28 cellular contexts compared by ENCODE assay signal in the genomic region with DNA sequence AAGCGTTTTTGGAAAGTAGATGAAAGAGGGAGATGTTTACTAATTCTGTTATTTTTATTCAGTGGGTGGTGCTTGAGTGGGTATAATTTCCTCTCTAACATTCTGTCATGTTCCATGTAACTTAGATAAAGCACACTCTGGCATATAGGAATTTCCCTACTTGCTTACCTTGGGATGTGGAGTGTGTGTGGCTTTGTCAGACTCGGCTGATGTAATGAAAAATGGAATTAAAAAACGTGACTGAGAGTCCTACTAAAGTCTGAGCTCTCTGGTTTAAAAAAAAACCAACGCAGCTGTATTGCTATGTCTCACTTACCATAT.
DNase-seq lines count a peak whose midpoint lies in the region; ATAC-seq and TF ChIP-seq lines count a peak whose summit lies in the region.
"Had no signal": no experiment of that assay in that cellular context is flagged by ENCODE, and none has a peak within 500 bp of the region (broad histone marks: within the 10 kb centered on the region; RNA-seq: fewer than 3 reads in every experiment).

No MANE protein-coding gene starts in this region.

- peaks cover 6% of the 10 kb centered on the region for H4K20me1 ChIP-seq in hepatocyte (ENCODE audit: insufficient read depth, poor library complexity, severe bottlenecking)

- 57% methylated on average over 4 of the region's 4 CpGs for WGBS in hepatocyte (ENCODE audit: low lambda C conversion rate, missing lambda C conversion rate)

- H3K4me2 ChIP-seq in hepatocyte, result peak overlapping the region; percentile 13

- H3K4me1 ChIP-seq in cardiac muscle cell (ENCODE audit: low read depth), result peaks cover 35% of the 10 kb centered on the region
- peaks cover 0 to 26% of the 10 kb centered on the region in 2 donors for H3K4me1 ChIP-seq in right atrium auricular region
- H3K4me1 ChIP-seq in hepatocyte (ENCODE audit: insufficient read depth), result peaks cover 16% of the 10 kb centered on the region

- H3K9me2 ChIP-seq in hepatocyte (replicated peaks; ENCODE audit: insufficient read depth), result no peaks in the 10 kb centered on the region

- H3K4me3 ChIP-seq in cardiac muscle cell, result no peak overlapping the region
- no peak overlapping the region for H3K4me3 ChIP-seq in right atrium auricular region
- no peak overlapping the region for H3K4me3 ChIP-seq in hepatocyte
- H3K4me3 ChIP-seq in MG63, result no peak overlapping the region
- H3K4me3 ChIP-seq: psoas muscle, SJSA1 had no signal

- TF ChIP-seq CTCF in cardiac muscle cell (IDR thresholded peaks at IDR 0.05; ENCODE audit: low read depth, low read length), result no peak
- no peak for TF ChIP-seq CTCF in right atrium auricular region (IDR thresholded peaks at IDR 0.05)
- TF ChIP-seq CTCF in WTC11 (IDR thresholded peaks at IDR 0.05), result no peak
- no peak for TF ChIP-seq CTCF in hepatocyte (IDR thresholded peaks at IDR 0.05; ENCODE audit: poor library complexity)

- peaks cover 86% of the 10 kb centered on the region for H3K4me1 Mint-ChIP-seq in WTC11
- peaks cover 87% of the 10 kb centered on the region for H3K4me1 Mint-ChIP-seq in stimulated activated naive CD8-positive, alpha-beta T cell treated with anti-CD3 and anti-CD28 coated beads, Interleukin-15, amount 100 ng/mL, for 72 hours

- ATAC-seq in WTC11, result no peak
- ATAC-seq in stimulated activated naive CD8-positive, alpha-beta T cell treated with anti-CD3 and anti-CD28 coated beads, Interleukin-15, amount 100 ng/mL, for 72 hours, result peak; percentile 22
- ATAC-seq: foreskin keratinocyte, HCT116, left colon, psoas muscle had no signal

- no peak overlapping the region for H2AFZ ChIP-seq in hepatocyte

- H3K9me3 ChIP-seq in cardiac muscle cell (ENCODE audit: low read depth) (no peaks in the 10 kb centered on the region), right atrium auricular region (no peaks in the 10 kb centered on the region), hepatocyte (ENCODE audit: low read depth) (no peaks in the 10 kb centered on the region), MG63 (no peaks in the 10 kb centered on the region)
- H3K9me3 ChIP-seq: psoas muscle, SJSA1 had no signal

- no peaks in the 10 kb centered on the region for H3K9me3 Mint-ChIP-seq in WTC11
- H3K9me3 Mint-ChIP-seq in stimulated activated naive CD8-positive, alpha-beta T cell treated with anti-CD3 and anti-CD28 coated beads, Interleukin-15, amount 100 ng/mL, for 72 hours, result no peaks in the 10 kb centered on the region
- H3K9me3 Mint-ChIP-seq: activated naive CD4-positive, alpha-beta T cell treated with anti-CD3 and anti-CD28 coated beads, Interleukin-2, amount 10 ng/mL, durations not matched to agents 7 days and 5 days; T-helper 1 cell treated with Interleukin-12 subunit alpha and Interleukin-12 subunit beta and Interleukin-4 antibody, amounts not matched to agents 30 μg/mL and 1 μg/mL, for 36 hours; type B pancreatic cell had no signal

- peak overlapping the region; percentile 81; the same call in 1 of the 2 replicates for H3K27ac Mint-ChIP-seq in WTC11
- no peak overlapping the region for H3K27ac Mint-ChIP-seq in stimulated activated naive CD8-positive, alpha-beta T cell treated with anti-CD3 and anti-CD28 coated beads, Interleukin-15, amount 100 ng/mL, for 72 hours
- H3K27ac Mint-ChIP-seq: T-helper 1 cell treated with Interleukin-12 subunit alpha and Interleukin-12 subunit beta and Interleukin-4 antibody, amounts not matched to agents 30 μg/mL and 1 μg/mL, for 36 hours had no signal

- H3K4me3 Mint-ChIP-seq in WTC11, result no peak overlapping the region
- peak overlapping the region; percentile 29 to 79 for H3K4me3 Mint-ChIP-seq in stimulated activated naive CD8-positive, alpha-beta T cell treated with anti-CD3 and anti-CD28 coated beads, Interleukin-15, amount 100 ng/mL, for 72 hours
- H3K4me3 Mint-ChIP-seq: activated naive CD4-positive, alpha-beta T cell treated with anti-CD3 and anti-CD28 coated beads, Interleukin-2, amount 10 ng/mL, durations not matched to agents 7 days and 5 days; T-helper 1 cell treated with Interleukin-12 subunit alpha and Interleukin-12 subunit beta and Interleukin-4 antibody, amounts not matched to agents 30 μg/mL and 1 μg/mL, for 36 hours had no signal

- no peaks in the 10 kb centered on the region for H3K27me3 Mint-ChIP-seq in WTC11 (ENCODE audit: low read depth)
- no peaks in the 10 kb centered on the region for H3K27me3 Mint-ChIP-seq in stimulated activated naive CD8-positive, alpha-beta T cell treated with anti-CD3 and anti-CD28 coated beads, Interleukin-15, amount 100 ng/mL, for 72 hours
- H3K27me3 Mint-ChIP-seq: activated naive CD4-positive, alpha-beta T cell treated with anti-CD3 and anti-CD28 coated beads, Interleukin-2, amount 10 ng/mL, durations not matched to agents 7 days and 5 days; type B pancreatic cell had no signal

- H3K36me3 ChIP-seq in cardiac muscle cell (no peaks in the 10 kb centered on the region), right atrium auricular region (no peaks in the 10 kb centered on the region), hepatocyte (replicated peaks; ENCODE audit: insufficient read depth, low read depth) (no peaks in the 10 kb centered on the region), MG63 (no peaks in the 10 kb centered on the region)
- H3K36me3 ChIP-seq: SJSA1 had no signal

- H3K79me2 ChIP-seq in hepatocyte, result peaks cover 85% of the 10 kb centered on the region

- H3K36me3 Mint-ChIP-seq in WTC11, result no peaks in the 10 kb centered on the region
- H3K36me3 Mint-ChIP-seq: type B pancreatic cell had no signal

- CTCF ChIA-PET in WTC11 (lab: Charles Lee), result no interaction called here

- POLR2A ChIA-PET in WTC11 (lab: Charles Lee), result interaction anchor here (0.6 to 0.7 kb wide), 4 partner anchors 65 to 247 kb away, joined by 3 to 5 read pairs (median 4); no protein-coding TSS in a partner anchor

- DNase-seq in cardiac muscle cell (ENCODE audit: low read depth in 1 of 2, low spot score in 1 of 2) (peak in 1 of 2 donors; percentile 35), right atrium auricular region (ENCODE audit: low spot score) (no peak), WTC11 (ENCODE audit: low spot score) (no peak), hepatocyte (ENCODE audit: low spot score) (no peak), substantia nigra (lab: John Stamatoyannopoulos, UW) (no peak), MG63 (no peak), NCI-H748 (lab: John Stamatoyannopoulos, UW; ENCODE audit: unreplicated experiment) (no peak)
- no peak for DNase-seq in stimulated activated naive CD8-positive, alpha-beta T cell treated with anti-CD3 and anti-CD28 coated beads, Interleukin-15, amount 100 ng/mL, for 72 hours
- DNase-seq: activated CD4-positive, alpha-beta T cell treated with anti-CD3 and anti-CD28 coated beads for 4 hours; activated naive CD4-positive, alpha-beta T cell treated with anti-CD3 and anti-CD28 coated beads, Interleukin-2, amount 10 ng/mL, durations not matched to agents 7 days and 5 days; activated T-cell treated with anti-CD3 and anti-CD28 coated beads, Interleukin-2, amount 50 U/mL, for 48 hours; anterior cingulate cortex; C1 segment of cervical spinal cord; cortex of kidney; foreskin keratinocyte; hippocampal formation; KBM-7; left colon; mammary epithelial cell; NCI-H2029 treated with DMSO at 0.1 percent for 48 hours; NCI-H345; NCI-H748 treated with DMSO at 0.1 percent for 48 hours; nucleus accumbens; psoas muscle had no signal

- H3K27ac ChIP-seq in cardiac muscle cell (peak overlapping the region; percentile 2), right atrium auricular region (no peak overlapping the region), hepatocyte (no peak overlapping the region), substantia nigra (ENCODE audit: low read depth, low read length, poor library complexity, severe bottlenecking) (no peak overlapping the region)
- H3K27ac ChIP-seq: foreskin keratinocyte, SJSA1 had no signal

- H3K27me3 ChIP-seq in cardiac muscle cell (no peaks in the 10 kb centered on the region), right atrium auricular region (no peaks in the 10 kb centered on the region), hepatocyte (no peaks in the 10 kb centered on the region), MG63 (no peaks in the 10 kb centered on the region)
- H3K27me3 ChIP-seq: foreskin keratinocyte, SJSA1 had no signal

TF ChIP-seq in WTC11, 78 proteins besides CTCF, POLR2A, EP300 and RAD21:
- TF ChIP-seq NR1H2 (CRISPR knock-in tag; IDR thresholded peaks at IDR 0.05), result no peak
- TF ChIP-seq OVOL2 (CRISPR knock-in tag; IDR thresholded peaks at IDR 0.05; ENCODE audit: borderline replicate concordance), result no peak
TF ChIP-seq in WTC11: peak in this region for 0.
